Comparison of ENCODE assay signal across 8 cellular contexts in the genomic region with DNA sequence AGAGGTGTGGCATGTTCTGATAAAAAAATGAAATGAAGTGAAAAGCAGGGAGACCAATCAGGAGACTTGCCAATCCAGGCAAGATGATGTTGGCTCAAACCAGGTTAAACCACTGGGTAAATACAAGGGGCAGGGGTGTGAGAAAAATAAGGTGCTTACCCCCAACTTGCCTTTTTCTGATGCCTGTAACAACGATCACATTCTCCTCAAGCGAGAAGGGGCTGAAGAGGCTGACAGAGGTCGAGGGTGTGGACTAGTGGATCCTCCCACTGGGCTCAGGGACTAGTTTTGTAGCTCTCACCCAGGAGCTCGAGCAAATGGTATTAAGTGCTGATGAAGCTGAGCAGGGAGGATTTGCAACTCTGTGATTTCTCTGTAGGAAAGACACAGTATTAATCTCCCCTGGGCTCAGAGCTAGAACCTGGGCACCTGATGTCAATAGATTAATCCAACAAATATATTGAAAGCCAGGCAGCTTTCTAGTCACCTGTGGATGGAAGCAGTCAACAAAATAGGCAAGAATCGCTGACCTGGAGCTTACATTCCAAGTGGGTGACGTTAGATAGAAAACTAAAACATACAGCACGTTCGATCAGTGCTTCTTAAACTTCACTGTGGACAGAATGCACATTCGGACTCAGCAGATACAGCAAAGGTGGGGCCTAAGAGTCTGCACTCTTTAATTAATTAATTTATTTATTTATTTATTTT. TPM values are rescaled to one million over a fixed set of nuclear protein-coding genes. Genes with fewer than 3 reads are reported as not detected.
DNase-seq lines count a peak whose midpoint lies in the region; ATAC-seq and TF ChIP-seq lines count a peak whose summit lies in the region.

No MANE protein-coding gene starts in this region.

- peak overlapping the region; percentile 42 to 85 (median 64) for H3K4me3 Mint-ChIP-seq in naive thymus-derived CD4-positive, alpha-beta T cell

- peaks cover 0 to 9% (median 6%) of the 10 kb centered on the region in 5 donors for H3K36me3 Mint-ChIP-seq in naive thymus-derived CD4-positive, alpha-beta T cell

- DNase-seq in AG04449 (ENCODE audit: low read depth, low spot score) (no peak), HT-29 (ENCODE audit: low spot score) (peak; percentile 44), body of pancreas (peak in 1 of 4 donors; percentile 26), COLO668 (lab: John Stamatoyannopoulos, UW; ENCODE audit: unreplicated experiment) (no peak), DMS114 treated with DMSO at 0.1 percent for 48 hours (lab: John Stamatoyannopoulos, UW; ENCODE audit: unreplicated experiment) (no peak), substantia nigra (lab: John Stamatoyannopoulos, UW) (no peak)
- DNase-seq in naive thymus-derived CD4-positive, alpha-beta T cell: peak in 1 of 9 donors; percentile 34

- H3K27me3 Mint-ChIP-seq in naive thymus-derived CD4-positive, alpha-beta T cell: no peaks in the 10 kb centered on the region

- CTCF ChIA-PET in AG04449 (lab: Yijun Ruan, JAX): interaction anchor here (1.1 to 1.3 kb wide), 3 partner anchors 223 to 232 kb away, joined by 3 to 5 read pairs (median 5); no protein-coding TSS in a partner anchor
- CTCF ChIA-PET in naive thymus-derived CD4-positive, alpha-beta T cell (lab: Charles Lee): interaction anchor here (0.6 to 0.7 kb wide), 2 partner anchors 10 to 61 kb away, joined by 3 to 5 read pairs; no protein-coding TSS in a partner anchor

- peaks cover 0 to 49% (median 22%) of the 10 kb centered on the region in 11 donors for H3K9me3 Mint-ChIP-seq in naive thymus-derived CD4-positive, alpha-beta T cell

- no peaks in the 10 kb centered on the region for H3K36me3 ChIP-seq in body of pancreas (replicated peaks in 1 of 2; ENCODE audit: insufficient read depth in 1 of 2, low read depth in 2 of 2)
- H3K36me3 ChIP-seq in naive thymus-derived CD4-positive, alpha-beta T cell (ENCODE audit: control insufficient read depth in 2 of 3, insufficient read depth in 3 of 3, low read length in 3 of 3): no peaks in the 10 kb centered on the region

- H3K27ac ChIP-seq in body of pancreas (peak overlapping the region; percentile 67 to 82 (median 72)), substantia nigra (ENCODE audit: low read depth, low read length, poor library complexity, severe bottlenecking) (no peak overlapping the region)
- H3K27ac ChIP-seq in naive thymus-derived CD4-positive, alpha-beta T cell (ENCODE audit: low read depth, low read length): peak overlapping the region; percentile 1

- H3K4me1 Mint-ChIP-seq in naive thymus-derived CD4-positive, alpha-beta T cell: peaks cover 1 to 20% (median 17%) of the 10 kb centered on the region in 7 donors

- TF ChIP-seq POLR2A in body of pancreas (IDR thresholded peaks at IDR 0.05): peak in 1 of 3 donors; percentile 17

- peak overlapping the region; percentile 48 to 94 (median 79) for H3K27ac Mint-ChIP-seq in naive thymus-derived CD4-positive, alpha-beta T cell

- H3K4me1 ChIP-seq in body of pancreas: peaks cover 12% of the 10 kb centered on the region
- no peaks in the 10 kb centered on the region for H3K4me1 ChIP-seq in naive thymus-derived CD4-positive, alpha-beta T cell (ENCODE audit: control insufficient read depth in 2 of 2, insufficient read depth in 2 of 2, low read length in 2 of 2)

- H3K9me3 ChIP-seq in body of pancreas: no peaks in the 10 kb centered on the region
- peaks cover 0 to 28% (median 0%) of the 10 kb centered on the region in 3 experiments for H3K9me3 ChIP-seq in naive thymus-derived CD4-positive, alpha-beta T cell (ENCODE audit: control insufficient read depth in 2 of 3, low read length in 3 of 3)

- POLR2A ChIA-PET in AG04449 (lab: Yijun Ruan, JAX): interaction anchor here (0.6 to 0.9 kb wide), 5 partner anchors 18 to 320 kb away, joined by 3 to 4 read pairs (median 3); no protein-coding TSS in a partner anchor
- POLR2A ChIA-PET in naive thymus-derived CD4-positive, alpha-beta T cell (lab: Charles Lee): interaction anchor here (0.8 to 1.7 kb wide), 6 partner anchors 14 to 862 kb away, joined by 3 to 7 read pairs (median 4); a partner anchor contains a TSS

- H3K27me3 ChIP-seq in body of pancreas: no peaks in the 10 kb centered on the region
- H3K27me3 ChIP-seq in naive thymus-derived CD4-positive, alpha-beta T cell (ENCODE audit: control insufficient read depth in 2 of 2, insufficient read depth in 2 of 2, low read length in 2 of 2): no peaks in the 10 kb centered on the region

- ATAC-seq in body of pancreas: no peak
- no peak for ATAC-seq in naive thymus-derived CD4-positive, alpha-beta T cell
- no peak for ATAC-seq in GM21381 (IDR thresholded peaks at IDR 0.05; ENCODE audit: unreplicated experiment)

- intact Hi-C loops in body of pancreas (cut with DNase I): no loop called here
- intact Hi-C loops in naive thymus-derived CD4-positive, alpha-beta T cell (cut with micrococcal nuclease): no loop called here

- TF ChIP-seq CTCF in AG04449 (IDR thresholded peaks at IDR 0.05; ENCODE audit: insufficient read depth, low read length, missing control alignments) (no peak), body of pancreas (IDR thresholded peaks at IDR 0.05) (no peak)

- WGBS in body of pancreas, 2 donors: 16 to 37% methylated on average over 9 of the region's 9 CpGs

- H3K4me3 ChIP-seq in AG04449 (ENCODE audit: low read depth, low read length) (peak overlapping the region; percentile 18; the same call in 1 of the 2 replicates), body of pancreas (no peak overlapping the region)
- H3K4me3 ChIP-seq in naive thymus-derived CD4-positive, alpha-beta T cell (ENCODE audit: low read length): no peak overlapping the region

RNA-seq across cellular contexts. Expression of a gene that starts 15.2 kb away (rescaled TPM):
- total RNA-seq in HT-29 (2014; rRNA removed; shearing (Covaris generic)): 9.9 and 14.1 TPM in 2 replicates
- 10 to 100 TPM; 11.9 to 27.8 TPM for total RNA-seq in body of pancreas
- 10 to 100 TPM; 34.8 to 84.3 (median 60.9) TPM for total RNA-seq in naive thymus-derived CD4-positive, alpha-beta T cell
- 100 to 1,000 TPM; 103 to 125 TPM for polyA plus RNA-seq in naive thymus-derived CD4-positive, alpha-beta T cell
